Comparison of ENCODE assay signal across 1 cellular context in genomic region chr22:28792491-28793383, GRCh38.
A peak's percentile ranks its signal among the peaks of the same experiment; 100 is the strongest.
TF ChIP-seq lines count a peak whose summit lies in the region.

No MANE protein-coding gene starts in this region.

TF ChIP-seq in HepG2, 621 proteins besides CTCF, POLR2A, EP300 and RAD21 (continued from another document and continues in another):
- TF ChIP-seq, protein P1, sequence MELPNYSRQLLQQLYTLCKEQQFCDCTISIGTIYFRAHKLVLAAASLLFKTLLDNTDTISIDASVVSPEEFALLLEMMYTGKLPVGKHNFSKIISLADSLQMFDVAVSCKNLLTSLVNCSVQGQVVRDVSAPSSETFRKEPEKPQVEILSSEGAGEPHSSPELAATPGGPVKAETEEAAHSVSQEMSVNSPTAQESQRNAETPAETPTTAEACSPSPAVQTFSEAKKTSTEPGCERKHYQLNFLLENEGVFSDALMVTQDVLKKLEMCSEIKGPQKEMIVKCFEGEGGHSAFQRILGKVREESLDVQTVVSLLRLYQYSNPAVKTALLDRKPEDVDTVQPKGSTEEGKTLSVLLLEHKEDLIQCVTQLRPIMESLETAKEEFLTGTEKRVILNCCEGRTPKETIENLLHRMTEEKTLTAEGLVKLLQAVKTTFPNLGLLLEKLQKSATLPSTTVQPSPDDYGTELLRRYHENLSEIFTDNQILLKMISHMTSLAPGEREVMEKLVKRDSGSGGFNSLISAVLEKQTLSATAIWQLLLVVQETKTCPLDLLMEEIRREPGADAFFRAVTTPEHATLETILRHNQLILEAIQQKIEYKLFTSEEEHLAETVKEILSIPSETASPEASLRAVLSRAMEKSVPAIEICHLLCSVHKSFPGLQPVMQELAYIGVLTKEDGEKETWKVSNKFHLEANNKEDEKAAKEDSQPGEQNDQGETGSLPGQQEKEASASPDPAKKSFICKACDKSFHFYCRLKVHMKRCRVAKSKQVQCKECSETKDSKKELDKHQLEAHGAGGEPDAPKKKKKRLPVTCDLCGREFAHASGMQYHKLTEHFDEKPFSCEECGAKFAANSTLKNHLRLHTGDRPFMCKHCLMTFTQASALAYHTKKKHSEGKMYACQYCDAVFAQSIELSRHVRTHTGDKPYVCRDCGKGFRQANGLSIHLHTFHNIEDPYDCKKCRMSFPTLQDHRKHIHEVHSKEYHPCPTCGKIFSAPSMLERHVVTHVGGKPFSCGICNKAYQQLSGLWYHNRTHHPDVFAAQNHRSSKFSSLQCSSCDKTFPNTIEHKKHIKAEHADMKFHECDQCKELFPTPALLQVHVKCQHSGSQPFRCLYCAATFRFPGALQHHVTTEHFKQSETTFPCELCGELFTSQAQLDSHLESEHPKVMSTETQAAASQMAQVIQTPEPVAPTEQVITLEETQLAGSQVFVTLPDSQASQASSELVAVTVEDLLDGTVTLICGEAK (IDR thresholded peaks at IDR 0.05): no peak
- TF ChIP-seq, protein P1 (CRISPR knock-in tag; IDR thresholded peaks at IDR 0.05): peak; percentile 38; the same call in 1 of the 2 replicates
- no peak for TF ChIP-seq HOMEZ (CRISPR knock-in tag; IDR thresholded peaks at IDR 0.05; ENCODE audit: low read depth)
- TF ChIP-seq, protein P2, sequence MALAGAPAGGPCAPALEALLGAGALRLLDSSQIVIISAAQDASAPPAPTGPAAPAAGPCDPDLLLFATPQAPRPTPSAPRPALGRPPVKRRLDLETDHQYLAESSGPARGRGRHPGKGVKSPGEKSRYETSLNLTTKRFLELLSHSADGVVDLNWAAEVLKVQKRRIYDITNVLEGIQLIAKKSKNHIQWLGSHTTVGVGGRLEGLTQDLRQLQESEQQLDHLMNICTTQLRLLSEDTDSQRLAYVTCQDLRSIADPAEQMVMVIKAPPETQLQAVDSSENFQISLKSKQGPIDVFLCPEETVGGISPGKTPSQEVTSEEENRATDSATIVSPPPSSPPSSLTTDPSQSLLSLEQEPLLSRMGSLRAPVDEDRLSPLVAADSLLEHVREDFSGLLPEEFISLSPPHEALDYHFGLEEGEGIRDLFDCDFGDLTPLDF (CRISPR knock-in tag; IDR thresholded peaks at IDR 0.05): no peak
- no peak for TF ChIP-seq SKI (IDR thresholded peaks at IDR 0.05; ENCODE audit: partially characterized antibody)
- no peak for TF ChIP-seq MEF2D (CRISPR knock-in tag; IDR thresholded peaks at IDR 0.05)
- TF ChIP-seq TP53 (CRISPR knock-in tag; conservative IDR thresholded peaks at IDR 0.05): no peak
- TF ChIP-seq, protein P3, sequence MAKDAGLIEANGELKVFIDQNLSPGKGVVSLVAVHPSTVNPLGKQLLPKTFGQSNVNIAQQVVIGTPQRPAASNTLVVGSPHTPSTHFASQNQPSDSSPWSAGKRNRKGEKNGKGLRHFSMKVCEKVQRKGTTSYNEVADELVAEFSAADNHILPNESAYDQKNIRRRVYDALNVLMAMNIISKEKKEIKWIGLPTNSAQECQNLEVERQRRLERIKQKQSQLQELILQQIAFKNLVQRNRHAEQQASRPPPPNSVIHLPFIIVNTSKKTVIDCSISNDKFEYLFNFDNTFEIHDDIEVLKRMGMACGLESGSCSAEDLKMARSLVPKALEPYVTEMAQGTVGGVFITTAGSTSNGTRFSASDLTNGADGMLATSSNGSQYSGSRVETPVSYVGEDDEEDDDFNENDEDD (CRISPR knock-in tag; IDR thresholded peaks at IDR 0.05; ENCODE audit: borderline replicate concordance): no peak
- no peak for TF ChIP-seq TRIM24 (CRISPR knock-in tag; IDR thresholded peaks at IDR 0.05)
- no peak for TF ChIP-seq SIN3B (IDR thresholded peaks at IDR 0.05; ENCODE audit: low read length)
- TF ChIP-seq, protein P4, sequence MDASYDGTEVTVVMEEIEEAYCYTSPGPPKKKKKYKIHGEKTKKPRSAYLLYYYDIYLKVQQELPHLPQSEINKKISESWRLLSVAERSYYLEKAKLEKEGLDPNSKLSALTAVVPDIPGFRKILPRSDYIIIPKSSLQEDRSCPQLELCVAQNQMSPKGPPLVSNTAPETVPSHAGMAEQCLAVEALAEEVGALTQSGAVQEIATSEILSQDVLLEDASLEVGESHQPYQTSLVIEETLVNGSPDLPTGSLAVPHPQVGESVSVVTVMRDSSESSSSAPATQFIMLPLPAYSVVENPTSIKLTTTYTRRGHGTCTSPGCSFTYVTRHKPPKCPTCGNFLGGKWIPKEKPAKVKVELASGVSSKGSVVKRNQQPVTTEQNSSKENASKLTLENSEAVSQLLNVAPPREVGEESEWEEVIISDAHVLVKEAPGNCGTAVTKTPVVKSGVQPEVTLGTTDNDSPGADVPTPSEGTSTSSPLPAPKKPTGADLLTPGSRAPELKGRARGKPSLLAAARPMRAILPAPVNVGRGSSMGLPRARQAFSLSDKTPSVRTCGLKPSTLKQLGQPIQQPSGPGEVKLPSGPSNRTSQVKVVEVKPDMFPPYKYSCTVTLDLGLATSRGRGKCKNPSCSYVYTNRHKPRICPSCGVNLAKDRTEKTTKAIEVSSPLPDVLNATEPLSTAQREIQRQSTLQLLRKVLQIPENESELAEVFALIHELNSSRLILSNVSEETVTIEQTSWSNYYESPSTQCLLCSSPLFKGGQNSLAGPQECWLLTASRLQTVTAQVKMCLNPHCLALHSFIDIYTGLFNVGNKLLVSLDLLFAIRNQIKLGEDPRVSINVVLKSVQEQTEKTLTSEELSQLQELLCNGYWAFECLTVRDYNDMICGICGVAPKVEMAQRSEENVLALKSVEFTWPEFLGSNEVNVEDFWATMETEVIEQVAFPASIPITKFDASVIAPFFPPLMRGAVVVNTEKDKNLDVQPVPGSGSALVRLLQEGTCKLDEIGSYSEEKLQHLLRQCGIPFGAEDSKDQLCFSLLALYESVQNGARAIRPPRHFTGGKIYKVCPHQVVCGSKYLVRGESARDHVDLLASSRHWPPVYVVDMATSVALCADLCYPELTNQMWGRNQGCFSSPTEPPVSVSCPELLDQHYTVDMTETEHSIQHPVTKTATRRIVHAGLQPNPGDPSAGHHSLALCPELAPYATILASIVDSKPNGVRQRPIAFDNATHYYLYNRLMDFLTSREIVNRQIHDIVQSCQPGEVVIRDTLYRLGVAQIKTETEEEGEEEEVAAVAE (CRISPR knock-in tag; IDR thresholded peaks at IDR 0.05; ENCODE audit: borderline replicate concordance): no peak
- TF ChIP-seq TARDBP (CRISPR knock-in tag; IDR thresholded peaks at IDR 0.05): peak; percentile 21; the same call in 1 of the 2 replicates
- no peak for TF ChIP-seq ZNF773 (CRISPR knock-in tag; IDR thresholded peaks at IDR 0.05; ENCODE audit: borderline replicate concordance)
- peak in 1 of 2 experiments; percentile 5; a peak in 1 of 4 replicates for TF ChIP-seq ATF4 (CRISPR knock-in tag; IDR thresholded peaks at IDR 0.05)
- TF ChIP-seq ATRX (CRISPR knock-in tag; IDR thresholded peaks at IDR 0.05; ENCODE audit: borderline replicate concordance): no peak
- TF ChIP-seq, protein P5, sequence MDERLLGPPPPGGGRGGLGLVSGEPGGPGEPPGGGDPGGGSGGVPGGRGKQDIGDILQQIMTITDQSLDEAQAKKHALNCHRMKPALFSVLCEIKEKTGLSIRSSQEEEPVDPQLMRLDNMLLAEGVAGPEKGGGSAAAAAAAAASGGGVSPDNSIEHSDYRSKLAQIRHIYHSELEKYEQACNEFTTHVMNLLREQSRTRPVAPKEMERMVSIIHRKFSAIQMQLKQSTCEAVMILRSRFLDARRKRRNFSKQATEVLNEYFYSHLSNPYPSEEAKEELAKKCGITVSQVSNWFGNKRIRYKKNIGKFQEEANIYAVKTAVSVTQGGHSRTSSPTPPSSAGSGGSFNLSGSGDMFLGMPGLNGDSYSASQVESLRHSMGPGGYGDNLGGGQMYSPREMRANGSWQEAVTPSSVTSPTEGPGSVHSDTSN (CRISPR knock-in tag; IDR thresholded peaks at IDR 0.05): no peak
- no peak for TF ChIP-seq ZNF17 (CRISPR knock-in tag; IDR thresholded peaks at IDR 0.05)
- no peak for TF ChIP-seq ZBTB7B (CRISPR knock-in tag; IDR thresholded peaks at IDR 0.05)
- TF ChIP-seq ARNT2 (CRISPR knock-in tag; IDR thresholded peaks at IDR 0.05; ENCODE audit: low read depth): no peak
- no peak for TF ChIP-seq EEA1 (CRISPR knock-in tag; IDR thresholded peaks at IDR 0.05; ENCODE audit: borderline replicate concordance)
- TF ChIP-seq PRDM10 (CRISPR knock-in tag; IDR thresholded peaks at IDR 0.05; ENCODE audit: low read depth): no peak
- TF ChIP-seq MTA3 (CRISPR knock-in tag; IDR thresholded peaks at IDR 0.05): no peak
- TF ChIP-seq, protein P6, sequence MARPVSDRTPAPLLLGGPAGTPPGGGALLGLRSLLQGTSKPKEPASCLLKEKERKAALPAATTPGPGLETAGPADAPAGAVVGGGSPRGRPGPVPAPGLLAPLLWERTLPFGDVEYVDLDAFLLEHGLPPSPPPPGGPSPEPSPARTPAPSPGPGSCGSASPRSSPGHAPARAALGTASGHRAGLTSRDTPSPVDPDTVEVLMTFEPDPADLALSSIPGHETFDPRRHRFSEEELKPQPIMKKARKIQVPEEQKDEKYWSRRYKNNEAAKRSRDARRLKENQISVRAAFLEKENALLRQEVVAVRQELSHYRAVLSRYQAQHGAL (CRISPR knock-in tag; IDR thresholded peaks at IDR 0.05; ENCODE audit: not compliant biosample characterization): no peak
- TF ChIP-seq ZNF616 (CRISPR knock-in tag; IDR thresholded peaks at IDR 0.05; ENCODE audit: low read depth): no peak
- TF ChIP-seq POLR2AphosphoS2 (IDR thresholded peaks at IDR 0.05; ENCODE audit: low read depth, low read length): peak; percentile 89
- peak; percentile 52 for TF ChIP-seq ZNF18 (CRISPR knock-in tag; IDR thresholded peaks at IDR 0.05; ENCODE audit: insufficient replicate concordance)
